Comparison of ENCODE assay signal across 29 cellular contexts in genomic region chr11:99682171-99682570, GRCh38.
"Had no signal": no experiment of that assay in that cellular context is flagged by ENCODE, and none has a peak within 500 bp of the region (broad histone marks: within the 10 kb centered on the region; RNA-seq: fewer than 3 reads in every experiment).

No MANE protein-coding gene starts in this region.

- H3K27ac ChIP-seq: adrenal gland, brain microvascular endothelial cell, SJCRH30, SK-N-MC, VCaP had no signal

- DNase-seq: activated B cell treated with CpG ODN at 0.5 μM for 24 hours; activated CD4-positive, alpha-beta memory T cell treated with anti-CD3 and anti-CD28 coated beads for 36 hours; activated CD4-positive, alpha-beta T cell treated with anti-CD3 and anti-CD28 coated beads for 4 hours; activated CD4-positive, alpha-beta T cell treated with anti-CD3 and anti-CD28 coated beads, Interleukin-2, amount 50 U/mL, for 1 hour; activated CD4-positive, CD25-positive, alpha-beta regulatory T cell treated with anti-CD3 and anti-CD28 coated beads, Interleukin-2, amount 50 U/mL, for 72 hours; activated CD8-positive, alpha-beta memory T cell treated with anti-CD3 and anti-CD28 coated beads, Interleukin-2, amount 50 U/mL, for 4 hours; activated gamma-delta T cell treated with Interleukin-2 at 50 U/mL for 16 hours; activated naive CD4-positive, alpha-beta T cell treated with anti-CD3 and anti-CD28 coated beads for 36 hours; activated T-cell treated with anti-CD3 and anti-CD28 coated beads for 4 hours; activated T-cell treated with anti-CD3 and anti-CD28 coated beads, Interleukin-2, amount 50 U/mL, for 4 hours; adrenal gland; brain microvascular endothelial cell; central memory CD4-positive, alpha-beta T cell; MG63; NCI-H1048; NCI-H1436 treated with DMSO at 0.1 percent for 48 hours; NCI-H1694 treated with DMSO at 0.1 percent for 48 hours; NCI-H2029; NCI-H345; NCI-H524 treated with DMSO at 0.1 percent for 48 hours; Right ventricle myocardium superior; SJCRH30; SW 1271; T-helper 1 cell; T-helper 2 cell; T-helper 9 cell had no signal

- H3K27me3 ChIP-seq: adrenal gland, brain microvascular endothelial cell, MG63, SJCRH30 had no signal

- H3K36me3 ChIP-seq: adrenal gland, brain microvascular endothelial cell, MG63, SJCRH30 had no signal

- H3K4me3 ChIP-seq: adrenal gland, MG63, SJCRH30, SK-N-MC had no signal

- H3K4me1 ChIP-seq: SJCRH30 had no signal

- H3K9me3 ChIP-seq: MG63, SJCRH30 had no signal

- ATAC-seq: activated naive CD4-positive, alpha-beta T cell treated with anti-CD3 and anti-CD28 coated beads, Interleukin-2, amount 50 U/mL, for 72 hours; activated T-cell treated with anti-CD3 and anti-CD28 coated beads, Interleukin-2, amount 50 U/mL, for 4 hours had no signal
